In the genomic region with DNA sequence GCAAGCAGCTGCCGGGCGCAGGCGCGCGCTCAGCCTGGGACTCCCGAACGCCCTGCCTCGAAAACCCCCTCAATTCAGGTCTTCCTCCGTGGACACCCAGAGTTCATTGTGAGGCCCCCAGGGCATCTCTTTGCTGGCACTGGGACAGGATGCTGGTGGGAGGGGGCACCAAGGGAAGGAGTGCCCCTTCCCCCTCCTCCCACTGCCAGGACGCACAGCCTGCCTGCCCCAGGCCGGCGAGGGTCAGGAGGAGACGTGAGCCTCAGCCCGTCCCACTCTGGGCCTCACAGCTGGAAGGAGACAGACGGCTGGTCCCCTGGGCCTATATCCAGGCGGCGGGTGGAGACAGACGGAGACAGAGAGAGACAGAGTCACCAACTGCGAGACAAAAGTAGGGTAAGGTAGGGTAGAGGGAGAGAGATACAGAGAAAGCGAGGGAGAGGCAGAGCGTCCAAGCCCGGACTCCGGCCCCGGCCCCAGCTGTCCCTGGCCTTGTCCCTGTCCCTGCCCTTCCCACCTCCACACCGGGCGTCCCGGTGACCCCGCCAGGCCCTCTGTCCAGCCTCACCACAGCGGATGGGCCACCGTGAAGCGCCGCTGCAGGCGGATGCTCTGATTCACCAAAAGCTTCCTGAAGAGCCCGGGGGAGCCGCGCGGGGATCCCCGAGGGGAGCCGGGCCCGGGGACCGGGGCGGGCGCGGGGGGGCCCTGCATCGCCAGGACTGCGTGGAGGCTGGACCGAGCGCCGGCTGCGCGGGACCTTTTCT, we compare ENCODE assay signal across 9 cellular contexts. TPM values are rescaled to one million over a fixed set of nuclear protein-coding genes. Genes with fewer than 3 reads are reported as not detected.
DNase-seq lines count a peak whose midpoint lies in the region; ATAC-seq and TF ChIP-seq lines count a peak whose summit lies in the region.
"Had no signal": no experiment of that assay in that cellular context is flagged by ENCODE, and none has a peak within 500 bp of the region (broad histone marks: within the 10 kb centered on the region; RNA-seq: fewer than 3 reads in every experiment).

A gene (minus strand): TSS at position 737 of the 767 bp plus-strand sequence. CDS start 23 bp downstream, at position 714.

- H3K36me3 Mint-ChIP-seq in endodermal cell (ENCODE audit: low read depth) (no peaks in the 10 kb centered on the region), osteocyte (ENCODE audit: unreplicated experiment) (no peaks in the 10 kb centered on the region)

- H3K27me3 Mint-ChIP-seq in endodermal cell (ENCODE audit: insufficient read depth) = peaks cover 42% of the 10 kb centered on the region
- peaks cover 5% of the 10 kb centered on the region for H3K27me3 Mint-ChIP-seq in osteocyte (ENCODE audit: unreplicated experiment)

- no peaks in the 10 kb centered on the region for H3K9me3 Mint-ChIP-seq in endodermal cell
- no peaks in the 10 kb centered on the region for H3K9me3 Mint-ChIP-seq in osteocyte (ENCODE audit: unreplicated experiment)

- no peak for ATAC-seq in HG03520 (IDR thresholded peaks at IDR 0.05; ENCODE audit: unreplicated experiment)

- no peak within 1 kb of the TSS for H3K4me3 ChIP-seq in MG63
- peak within 1 kb of the TSS; percentile 90 for H3K4me3 ChIP-seq in endodermal cell (ENCODE audit: low read length)

- in situ Hi-C loops in GM13977 (cut with MboI; ENCODE audit: low pct_unique_long_range_greater_than_20kb, low sequenced_read_pairs, unreplicated experiment) = no loop called here

- no peak within 1 kb of the TSS for H3K27ac Mint-ChIP-seq in endodermal cell
- H3K27ac Mint-ChIP-seq in osteocyte (ENCODE audit: unreplicated experiment) = peak within 1 kb of the TSS; percentile 76

- H3K9me3 ChIP-seq in MG63 = no peaks in the 10 kb centered on the region
- no peaks in the 10 kb centered on the region for H3K9me3 ChIP-seq in endodermal cell (ENCODE audit: control insufficient read depth, low read length)

- TF ChIP-seq CTCF in endodermal cell (conservative IDR thresholded peaks at IDR 0.05) (no peak), osteocyte (IDR thresholded peaks at IDR 0.05) (no peak), GM13977 (IDR thresholded peaks at IDR 0.05; ENCODE audit: extremely low read depth, insufficient read depth, missing control alignments) (no peak)

- H3K9ac ChIP-seq in endodermal cell (ENCODE audit: extremely low read depth, low read length, poor library complexity, severe bottlenecking) = no peak within 1 kb of the TSS

- peak within 1 kb of the TSS; percentile 81 for H3K4me3 Mint-ChIP-seq in endodermal cell
- H3K4me3 Mint-ChIP-seq in osteocyte (ENCODE audit: unreplicated experiment) = peak within 1 kb of the TSS; percentile 79

- H3K4me1 ChIP-seq in endodermal cell (ENCODE audit: control insufficient read depth, insufficient read depth, low read length) = no peaks in the 10 kb centered on the region

- peaks cover 6% of the 10 kb centered on the region for H3K27me3 ChIP-seq in MG63
- peaks cover 36% of the 10 kb centered on the region for H3K27me3 ChIP-seq in endodermal cell (ENCODE audit: control insufficient read depth, insufficient read depth, low read length, poor library complexity, severe bottlenecking)

- H3K36me3 ChIP-seq in MG63 (no peaks in the 10 kb centered on the region), endodermal cell (ENCODE audit: control insufficient read depth, insufficient read depth, low read length) (no peaks in the 10 kb centered on the region)

- no peak within 1 kb of the TSS for H3K27ac ChIP-seq in endodermal cell (ENCODE audit: low read depth, low read length)

- WGBS in endodermal cell (ENCODE audit: insufficient coverage in 1 of 2, insufficient read length in 1 of 2), 2 experiments = 31 to 32% methylated on average over 22 to 51 of the region's 51 CpGs

- H3K4me1 Mint-ChIP-seq in endodermal cell = peaks cover 6% of the 10 kb centered on the region
- peaks cover 23% of the 10 kb centered on the region for H3K4me1 Mint-ChIP-seq in osteocyte (ENCODE audit: unreplicated experiment)

- DNase-seq in Daoy (ENCODE audit: low read depth) (peak; percentile 44), MG63 (peak; percentile 30), endodermal cell (peak; percentile 72), osteocyte (ENCODE audit: extremely low spot score, unreplicated experiment) (no peak), SW480 (ENCODE audit: low spot score) (no peak), GM13977 (ENCODE audit: low spot score) (no peak), A172 (ENCODE audit: low spot score) (no peak)
- DNase-seq: NCI-H187 treated with DMSO at 0.1 percent for 48 hours had no signal

RNA-seq across cellular contexts. Expression of the gene that starts here (rescaled TPM):
- total RNA-seq in Daoy (2014; rRNA removed; shearing (Covaris generic)) = 0.17 TPM in 1 of 2 replicates, not detected in the other
- total RNA-seq in MG63 (2014; rRNA removed; shearing (Covaris generic); ENCODE audit: low replicate concordance) = not detected in 2 replicates
- total RNA-seq in endodermal cell (1 to 10 TPM; 1.1 to 2.4 TPM), osteocyte (0.21 TPM in 1 of 2 replicates, not detected in the other)
- 0.93 TPM for polyA plus RNA-seq in endodermal cell (2013, experiment 1 of 2)
- polyA plus RNA-seq in endodermal cell (2013, experiment 2 of 2) = 1.1 TPM
- total RNA-seq in A172 (2014; rRNA removed; shearing (Covaris generic)) = 0.02 TPM in 1 of 2 replicates, not detected in the other

Comparison
In these comparisons a context has a peak if more than half of its experiments do, and no peak if none do; other contexts are left out.
1. Peak in DNase-seq in Daoy; RNA of the gene not detected or under 1 TPM.
2. Peak in DNase-seq in MG63; RNA of the gene not detected or under 1 TPM.